Comparison of ENCODE assay signal across 1 cellular context in genomic region chr4:153528705-153529493, GRCh38.
TF ChIP-seq lines count a peak whose summit lies in the region.

No MANE protein-coding gene starts in this region.

TF ChIP-seq in K562, 482 proteins besides CTCF, POLR2A, EP300 and RAD21 (continued from another document and continues in another):
- TF ChIP-seq STAT6 (CRISPR knock-in tag; IDR thresholded peaks at IDR 0.05) (no peak), HNRNPH1 (optimal IDR thresholded peaks at IDR 0.05; ENCODE audit: low read depth, low read length) (no peak), NFIC (IDR thresholded peaks at IDR 0.05) (peak; percentile 90), POU5F1 (IDR thresholded peaks at IDR 0.05; ENCODE audit: borderline replicate concordance, low read depth, low read length, partially characterized antibody) (no peak), CBFB (CRISPR knock-in tag; IDR thresholded peaks at IDR 0.05) (no peak), AFF4 (CRISPR knock-in tag; IDR thresholded peaks at IDR 0.05) (0 out of 2 replicates have a peak, but pooled peaks have one; percentile 28), MYNN (IDR thresholded peaks at IDR 0.05) (peak; percentile 82), MYNN (CRISPR knock-in tag; IDR thresholded peaks at IDR 0.05) (no peak), ZNF511 (CRISPR knock-in tag; IDR thresholded peaks at IDR 0.05) (no peak), LCOR (CRISPR knock-in tag; IDR thresholded peaks at IDR 0.05) (peak; percentile 62; the same call in 1 of the 2 replicates), USF2 (CRISPR knock-in tag; IDR thresholded peaks at IDR 0.05) (no peak), ZNF140 (CRISPR knock-in tag; IDR thresholded peaks at IDR 0.05) (no peak), SAFB (IDR thresholded peaks at IDR 0.05; ENCODE audit: borderline replicate concordance, low read depth, low read length) (no peak), ZNF780A (CRISPR knock-in tag; IDR thresholded peaks at IDR 0.05) (no peak), ZNF639 (CRISPR knock-in tag; conservative IDR thresholded peaks at IDR 0.05 in 1 of 2, IDR thresholded peaks at IDR 0.05 in 1 of 2) (no peak), SIRT6 (IDR thresholded peaks at IDR 0.05; ENCODE audit: low read depth, low read length) (no peak), POLR2H (tag; IDR thresholded peaks at IDR 0.05; ENCODE audit: low read depth) (no peak), TCFL5 (CRISPR knock-in tag; conservative IDR thresholded peaks at IDR 0.05) (no peak), YY1 (IDR thresholded peaks at IDR 0.05; ENCODE audit: borderline replicate concordance in 1 of 3, control insufficient read depth in 1 of 3, extremely low read depth in 1 of 3, insufficient read depth in 3 of 3, insufficient read length in 1 of 3, insufficient replicate concordance in 2 of 3, low read depth in 1 of 3, low read length in 2 of 3) (peak in 1 of 3 experiments; percentile 47), HSF4 (CRISPR knock-in tag; IDR thresholded peaks at IDR 0.05; ENCODE audit: borderline replicate concordance) (no peak), TARDBP (IDR thresholded peaks at IDR 0.05) (no peak), NONO (IDR thresholded peaks at IDR 0.05; ENCODE audit: low read depth in 2 of 2, low read length in 1 of 2) (0 out of 4 replicates have a peak, but pooled peaks of 1 of the 2 experiments have one; percentile 15), RBM17 (IDR thresholded peaks at IDR 0.05; ENCODE audit: borderline replicate concordance, low read depth, low read length) (no peak), ZNF551 (CRISPR knock-in tag; IDR thresholded peaks at IDR 0.05) (no peak), LEF1 (IDR thresholded peaks at IDR 0.05) (peak; percentile 73; the same call in 1 of the 2 replicates), ATF6 (CRISPR knock-in tag; IDR thresholded peaks at IDR 0.05) (no peak), ETV1 (tag; conservative IDR thresholded peaks at IDR 0.05; ENCODE audit: low read depth) (no peak), DDX20 (tag; IDR thresholded peaks at IDR 0.05; ENCODE audit: low read depth) (no peak), MLX (CRISPR knock-in tag; conservative IDR thresholded peaks at IDR 0.05) (no peak), JUND (IDR thresholded peaks at IDR 0.05; ENCODE audit: borderline replicate concordance, low read depth, low read length) (peak; percentile 25; the same call in 1 of the 2 replicates), JUND (tag; IDR thresholded peaks at IDR 0.05; ENCODE audit: borderline replicate concordance, low read depth, low read length) (peak; percentile 27; the same call in 1 of the 3 replicates), TBL1XR1 (IDR thresholded peaks at IDR 0.05; ENCODE audit: low read length in 2 of 2) (peak in 1 of 2 experiments; percentile 75; a peak in 2 of 4 replicates), ZNF217 (CRISPR knock-in tag; IDR thresholded peaks at IDR 0.05) (no peak), HDAC1 (IDR thresholded peaks at IDR 0.05) (no peak), BRCA1 (IDR thresholded peaks at IDR 0.05) (no peak), BRCA1 (CRISPR knock-in tag; IDR thresholded peaks at IDR 0.05) (no peak), GTF3C2 (IDR thresholded peaks at IDR 0.05; ENCODE audit: borderline replicate concordance, extremely low read depth, insufficient read length) (no peak), TCF7 (IDR thresholded peaks at IDR 0.05; ENCODE audit: borderline replicate concordance) (0 out of 2 replicates have a peak, but pooled peaks have one; percentile 60), SIN3A (IDR thresholded peaks at IDR 0.05; ENCODE audit: borderline replicate concordance in 2 of 2, control insufficient read depth in 1 of 2, low read depth in 2 of 2, low read length in 2 of 2) (no peak), ZNF282 (CRISPR knock-in tag; IDR thresholded peaks at IDR 0.05) (no peak), ZNF512 (tag; IDR thresholded peaks at IDR 0.05) (no peak), DMBX1 (CRISPR knock-in tag; IDR thresholded peaks at IDR 0.05; ENCODE audit: borderline replicate concordance) (peak; percentile 85), IFI16 (CRISPR knock-in tag; IDR thresholded peaks at IDR 0.05) (no peak), POLR2AphosphoS5 (IDR thresholded peaks at IDR 0.05; ENCODE audit: control insufficient read depth, insufficient read depth, low read depth, low read length) (peak; percentile 96), ZKSCAN3 (CRISPR knock-in tag; IDR thresholded peaks at IDR 0.05) (no peak), PCBP1 (IDR thresholded peaks at IDR 0.05; ENCODE audit: low read depth, low read length, poor library complexity, severe bottlenecking) (no peak)
